Comparison of ENCODE assay signal across 1 cellular context in genomic region chr1:246608616-246609376, GRCh38.
TF ChIP-seq lines count a peak whose summit lies in the region.

No MANE protein-coding gene starts in this region.

TF ChIP-seq in K562, 482 proteins besides CTCF, POLR2A, EP300 and RAD21 (continued from another document and continues in another):
- TF ChIP-seq, protein P1, sequence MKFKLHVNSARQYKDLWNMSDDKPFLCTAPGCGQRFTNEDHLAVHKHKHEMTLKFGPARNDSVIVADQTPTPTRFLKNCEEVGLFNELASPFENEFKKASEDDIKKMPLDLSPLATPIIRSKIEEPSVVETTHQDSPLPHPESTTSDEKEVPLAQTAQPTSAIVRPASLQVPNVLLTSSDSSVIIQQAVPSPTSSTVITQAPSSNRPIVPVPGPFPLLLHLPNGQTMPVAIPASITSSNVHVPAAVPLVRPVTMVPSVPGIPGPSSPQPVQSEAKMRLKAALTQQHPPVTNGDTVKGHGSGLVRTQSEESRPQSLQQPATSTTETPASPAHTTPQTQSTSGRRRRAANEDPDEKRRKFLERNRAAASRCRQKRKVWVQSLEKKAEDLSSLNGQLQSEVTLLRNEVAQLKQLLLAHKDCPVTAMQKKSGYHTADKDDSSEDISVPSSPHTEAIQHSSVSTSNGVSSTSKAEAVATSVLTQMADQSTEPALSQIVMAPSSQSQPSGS (CRISPR knock-in tag; IDR thresholded peaks at IDR 0.05), result no peak
- no peak for TF ChIP-seq SMARCA5 (IDR thresholded peaks at IDR 0.05)
- no peak for TF ChIP-seq MCM5 (IDR thresholded peaks at IDR 0.05; ENCODE audit: low read depth)
- no peak for TF ChIP-seq HSF4 (CRISPR knock-in tag; IDR thresholded peaks at IDR 0.05; ENCODE audit: borderline replicate concordance)
- TF ChIP-seq, protein P2, sequence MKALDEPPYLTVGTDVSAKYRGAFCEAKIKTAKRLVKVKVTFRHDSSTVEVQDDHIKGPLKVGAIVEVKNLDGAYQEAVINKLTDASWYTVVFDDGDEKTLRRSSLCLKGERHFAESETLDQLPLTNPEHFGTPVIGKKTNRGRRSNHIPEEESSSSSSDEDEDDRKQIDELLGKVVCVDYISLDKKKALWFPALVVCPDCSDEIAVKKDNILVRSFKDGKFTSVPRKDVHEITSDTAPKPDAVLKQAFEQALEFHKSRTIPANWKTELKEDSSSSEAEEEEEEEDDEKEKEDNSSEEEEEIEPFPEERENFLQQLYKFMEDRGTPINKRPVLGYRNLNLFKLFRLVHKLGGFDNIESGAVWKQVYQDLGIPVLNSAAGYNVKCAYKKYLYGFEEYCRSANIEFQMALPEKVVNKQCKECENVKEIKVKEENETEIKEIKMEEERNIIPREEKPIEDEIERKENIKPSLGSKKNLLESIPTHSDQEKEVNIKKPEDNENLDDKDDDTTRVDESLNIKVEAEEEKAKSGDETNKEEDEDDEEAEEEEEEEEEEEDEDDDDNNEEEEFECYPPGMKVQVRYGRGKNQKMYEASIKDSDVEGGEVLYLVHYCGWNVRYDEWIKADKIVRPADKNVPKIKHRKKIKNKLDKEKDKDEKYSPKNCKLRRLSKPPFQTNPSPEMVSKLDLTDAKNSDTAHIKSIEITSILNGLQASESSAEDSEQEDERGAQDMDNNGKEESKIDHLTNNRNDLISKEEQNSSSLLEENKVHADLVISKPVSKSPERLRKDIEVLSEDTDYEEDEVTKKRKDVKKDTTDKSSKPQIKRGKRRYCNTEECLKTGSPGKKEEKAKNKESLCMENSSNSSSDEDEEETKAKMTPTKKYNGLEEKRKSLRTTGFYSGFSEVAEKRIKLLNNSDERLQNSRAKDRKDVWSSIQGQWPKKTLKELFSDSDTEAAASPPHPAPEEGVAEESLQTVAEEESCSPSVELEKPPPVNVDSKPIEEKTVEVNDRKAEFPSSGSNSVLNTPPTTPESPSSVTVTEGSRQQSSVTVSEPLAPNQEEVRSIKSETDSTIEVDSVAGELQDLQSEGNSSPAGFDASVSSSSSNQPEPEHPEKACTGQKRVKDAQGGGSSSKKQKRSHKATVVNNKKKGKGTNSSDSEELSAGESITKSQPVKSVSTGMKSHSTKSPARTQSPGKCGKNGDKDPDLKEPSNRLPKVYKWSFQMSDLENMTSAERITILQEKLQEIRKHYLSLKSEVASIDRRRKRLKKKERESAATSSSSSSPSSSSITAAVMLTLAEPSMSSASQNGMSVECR (CRISPR knock-in tag; IDR thresholded peaks at IDR 0.05), result no peak
- no peak for TF ChIP-seq NCOA1 (IDR thresholded peaks at IDR 0.05; ENCODE audit: low read depth)
- TF ChIP-seq EHMT2 (IDR thresholded peaks at IDR 0.05), result no peak
- TF ChIP-seq, protein P3, sequence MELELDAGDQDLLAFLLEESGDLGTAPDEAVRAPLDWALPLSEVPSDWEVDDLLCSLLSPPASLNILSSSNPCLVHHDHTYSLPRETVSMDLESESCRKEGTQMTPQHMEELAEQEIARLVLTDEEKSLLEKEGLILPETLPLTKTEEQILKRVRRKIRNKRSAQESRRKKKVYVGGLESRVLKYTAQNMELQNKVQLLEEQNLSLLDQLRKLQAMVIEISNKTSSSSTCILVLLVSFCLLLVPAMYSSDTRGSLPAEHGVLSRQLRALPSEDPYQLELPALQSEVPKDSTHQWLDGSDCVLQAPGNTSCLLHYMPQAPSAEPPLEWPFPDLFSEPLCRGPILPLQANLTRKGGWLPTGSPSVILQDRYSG (tag; conservative IDR thresholded peaks at IDR 0.05; ENCODE audit: low read depth), result no peak
- no peak for TF ChIP-seq HOXB6 (CRISPR knock-in tag; IDR thresholded peaks at IDR 0.05; ENCODE audit: borderline replicate concordance)
- no peak for TF ChIP-seq NONO (IDR thresholded peaks at IDR 0.05; ENCODE audit: low read depth in 2 of 2, low read length in 1 of 2)
- no peak for TF ChIP-seq FOS (IDR thresholded peaks at IDR 0.05; ENCODE audit: extremely low read depth, insufficient read length)
- no peak for TF ChIP-seq RBM34 (IDR thresholded peaks at IDR 0.05; ENCODE audit: borderline replicate concordance, insufficient read depth, low read length)
- TF ChIP-seq TRIM28 (IDR thresholded peaks at IDR 0.05), result no peak
- no peak for TF ChIP-seq HNRNPLL (IDR thresholded peaks at IDR 0.05; ENCODE audit: low read depth, low read length, poor library complexity, severe bottlenecking)
- no peak for TF ChIP-seq NELFE (IDR thresholded peaks at IDR 0.05; ENCODE audit: insufficient read depth, insufficient read length)
- no peak for TF ChIP-seq SRSF9 (IDR thresholded peaks at IDR 0.05; ENCODE audit: borderline replicate concordance, low read depth, low read length)
- TF ChIP-seq ELF1 (tag; IDR thresholded peaks at IDR 0.05), result no peak
- no peak for TF ChIP-seq HLTF (IDR thresholded peaks at IDR 0.05)
- TF ChIP-seq ZNF311 (CRISPR knock-in tag; IDR thresholded peaks at IDR 0.05), result no peak
- TF ChIP-seq GABPA (tag; conservative IDR thresholded peaks at IDR 0.05; ENCODE audit: low read depth), result no peak
- no peak for TF ChIP-seq ZNF274 (IDR thresholded peaks at IDR 0.05; ENCODE audit: borderline replicate concordance, low read depth, low read length)
- no peak for TF ChIP-seq NFXL1 (CRISPR knock-in tag; IDR thresholded peaks at IDR 0.05)
- TF ChIP-seq ZNF239 (CRISPR knock-in tag; IDR thresholded peaks at IDR 0.05), result no peak
- no peak for TF ChIP-seq GATAD2A (IDR thresholded peaks at IDR 0.05)
- TF ChIP-seq SMAD3 (CRISPR knock-in tag; conservative IDR thresholded peaks at IDR 0.05), result no peak
- peak; percentile 79 for TF ChIP-seq BHLHE40 (IDR thresholded peaks at IDR 0.05; ENCODE audit: low read length)
- TF ChIP-seq TOE1 (IDR thresholded peaks at IDR 0.05; ENCODE audit: borderline replicate concordance), result no peak
- TF ChIP-seq TOE1 (CRISPR knock-in tag; IDR thresholded peaks at IDR 0.05; ENCODE audit: borderline replicate concordance, low read depth), result no peak
- TF ChIP-seq ZBTB49 (CRISPR knock-in tag; IDR thresholded peaks at IDR 0.05; ENCODE audit: borderline replicate concordance), result no peak
- TF ChIP-seq CBX5 (IDR thresholded peaks at IDR 0.05; ENCODE audit: borderline replicate concordance, low read depth), result no peak
- no peak for TF ChIP-seq MAFF (IDR thresholded peaks at IDR 0.05; ENCODE audit: low read length)
- peak; percentile 14 to 47; a peak in 2 of 4 replicates for TF ChIP-seq KDM1A (IDR thresholded peaks at IDR 0.05)
- peak; percentile 19; the same call in 1 of the 2 replicates for TF ChIP-seq JUND (IDR thresholded peaks at IDR 0.05; ENCODE audit: borderline replicate concordance, low read depth, low read length)
- no peak for TF ChIP-seq JUND (tag; IDR thresholded peaks at IDR 0.05; ENCODE audit: borderline replicate concordance, low read depth, low read length)
- TF ChIP-seq ZNF121 (CRISPR knock-in tag; conservative IDR thresholded peaks at IDR 0.05), result no peak
- no peak for TF ChIP-seq ASH1L (IDR thresholded peaks at IDR 0.05; ENCODE audit: borderline replicate concordance, low read depth, partially characterized antibody)
- no peak for TF ChIP-seq PHB (CRISPR knock-in tag; IDR thresholded peaks at IDR 0.05)
- TF ChIP-seq LARP7 (IDR thresholded peaks at IDR 0.05), result no peak
- TF ChIP-seq XRCC5 (IDR thresholded peaks at IDR 0.05; ENCODE audit: low read depth, low read length), result no peak
- TF ChIP-seq ETV1 (tag; conservative IDR thresholded peaks at IDR 0.05; ENCODE audit: low read depth), result no peak
- TF ChIP-seq SNIP1 (IDR thresholded peaks at IDR 0.05; ENCODE audit: low read depth), result no peak
- no peak for TF ChIP-seq ERF (CRISPR knock-in tag; IDR thresholded peaks at IDR 0.05)
- TF ChIP-seq ZEB2 (IDR thresholded peaks at IDR 0.05), result no peak
- no peak for TF ChIP-seq ATF4 (CRISPR knock-in tag; IDR thresholded peaks at IDR 0.05)
- TF ChIP-seq TARDBP (IDR thresholded peaks at IDR 0.05), result no peak
- peak; percentile 23; the same call in 1 of the 2 replicates for TF ChIP-seq EGR1 (conservative IDR thresholded peaks at IDR 0.05)
- TF ChIP-seq ZNF184 (CRISPR knock-in tag; IDR thresholded peaks at IDR 0.05), result no peak
- TF ChIP-seq FOXJ3 (CRISPR knock-in tag; IDR thresholded peaks at IDR 0.05), result no peak
- TF ChIP-seq, protein P4, sequence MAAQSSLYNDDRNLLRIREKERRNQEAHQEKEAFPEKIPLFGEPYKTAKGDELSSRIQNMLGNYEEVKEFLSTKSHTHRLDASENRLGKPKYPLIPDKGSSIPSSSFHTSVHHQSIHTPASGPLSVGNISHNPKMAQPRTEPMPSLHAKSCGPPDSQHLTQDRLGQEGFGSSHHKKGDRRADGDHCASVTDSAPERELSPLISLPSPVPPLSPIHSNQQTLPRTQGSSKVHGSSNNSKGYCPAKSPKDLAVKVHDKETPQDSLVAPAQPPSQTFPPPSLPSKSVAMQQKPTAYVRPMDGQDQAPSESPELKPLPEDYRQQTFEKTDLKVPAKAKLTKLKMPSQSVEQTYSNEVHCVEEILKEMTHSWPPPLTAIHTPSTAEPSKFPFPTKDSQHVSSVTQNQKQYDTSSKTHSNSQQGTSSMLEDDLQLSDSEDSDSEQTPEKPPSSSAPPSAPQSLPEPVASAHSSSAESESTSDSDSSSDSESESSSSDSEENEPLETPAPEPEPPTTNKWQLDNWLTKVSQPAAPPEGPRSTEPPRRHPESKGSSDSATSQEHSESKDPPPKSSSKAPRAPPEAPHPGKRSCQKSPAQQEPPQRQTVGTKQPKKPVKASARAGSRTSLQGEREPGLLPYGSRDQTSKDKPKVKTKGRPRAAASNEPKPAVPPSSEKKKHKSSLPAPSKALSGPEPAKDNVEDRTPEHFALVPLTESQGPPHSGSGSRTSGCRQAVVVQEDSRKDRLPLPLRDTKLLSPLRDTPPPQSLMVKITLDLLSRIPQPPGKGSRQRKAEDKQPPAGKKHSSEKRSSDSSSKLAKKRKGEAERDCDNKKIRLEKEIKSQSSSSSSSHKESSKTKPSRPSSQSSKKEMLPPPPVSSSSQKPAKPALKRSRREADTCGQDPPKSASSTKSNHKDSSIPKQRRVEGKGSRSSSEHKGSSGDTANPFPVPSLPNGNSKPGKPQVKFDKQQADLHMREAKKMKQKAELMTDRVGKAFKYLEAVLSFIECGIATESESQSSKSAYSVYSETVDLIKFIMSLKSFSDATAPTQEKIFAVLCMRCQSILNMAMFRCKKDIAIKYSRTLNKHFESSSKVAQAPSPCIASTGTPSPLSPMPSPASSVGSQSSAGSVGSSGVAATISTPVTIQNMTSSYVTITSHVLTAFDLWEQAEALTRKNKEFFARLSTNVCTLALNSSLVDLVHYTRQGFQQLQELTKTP (IDR thresholded peaks at IDR 0.05; ENCODE audit: low read depth in 1 of 2, partially characterized antibody in 2 of 2), result no peak
- TF ChIP-seq MEIS2 (IDR thresholded peaks at IDR 0.05; ENCODE audit: partially characterized antibody), result no peak
- no peak for TF ChIP-seq PKNOX1 (IDR thresholded peaks at IDR 0.05)
- TF ChIP-seq THRA (IDR thresholded peaks at IDR 0.05), result no peak
- TF ChIP-seq RBM39 (optimal IDR thresholded peaks at IDR 0.05; ENCODE audit: low read depth, low read length), result no peak
- no peak for TF ChIP-seq THAP7 (CRISPR knock-in tag; IDR thresholded peaks at IDR 0.05)
- TF ChIP-seq, protein P5, sequence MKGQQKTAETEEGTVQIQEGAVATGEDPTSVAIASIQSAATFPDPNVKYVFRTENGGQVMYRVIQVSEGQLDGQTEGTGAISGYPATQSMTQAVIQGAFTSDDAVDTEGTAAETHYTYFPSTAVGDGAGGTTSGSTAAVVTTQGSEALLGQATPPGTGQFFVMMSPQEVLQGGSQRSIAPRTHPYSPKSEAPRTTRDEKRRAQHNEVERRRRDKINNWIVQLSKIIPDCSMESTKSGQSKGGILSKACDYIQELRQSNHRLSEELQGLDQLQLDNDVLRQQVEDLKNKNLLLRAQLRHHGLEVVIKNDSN (CRISPR knock-in tag; IDR thresholded peaks at IDR 0.05), result peak; percentile 56; the same call in 1 of the 2 replicates
- TF ChIP-seq HNRNPK (IDR thresholded peaks at IDR 0.05; ENCODE audit: low read depth, low read length, poor library complexity, severe bottlenecking), result no peak
